ENCODE assay signal across 16 cellular contexts in the genomic region with DNA sequence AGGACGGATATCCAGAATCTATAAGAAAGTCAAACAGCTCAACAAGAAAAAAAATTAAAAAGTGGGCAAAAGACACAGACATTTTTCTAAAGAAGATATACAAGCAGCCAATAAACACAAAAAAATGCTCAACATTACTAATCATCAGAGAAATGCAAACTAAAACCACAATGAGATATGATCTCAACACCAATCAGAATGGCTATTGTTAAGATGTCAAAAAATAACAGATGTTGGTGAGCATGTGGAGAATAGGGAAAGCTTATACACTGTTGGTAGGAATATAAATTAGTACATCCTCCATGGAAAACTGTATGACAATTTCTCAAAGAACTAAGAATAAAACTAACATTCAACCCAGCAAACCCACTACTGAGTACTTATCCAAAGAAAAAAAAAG. TPM values are rescaled to one million over a fixed set of nuclear protein-coding genes. Genes with fewer than 3 reads are reported as not detected.
A peak's percentile ranks its signal among the peaks of the same experiment; 100 is the strongest.
DNase-seq lines count a peak whose midpoint lies in the region; ATAC-seq and TF ChIP-seq lines count a peak whose summit lies in the region.
"Had no signal": no experiment of that assay in that cellular context is flagged by ENCODE, and none has a peak within 500 bp of the region (broad histone marks: within the 10 kb centered on the region; RNA-seq: fewer than 3 reads in every experiment).

No MANE protein-coding gene starts in this region.

- no peak for TF ChIP-seq CTCF in mammary epithelial cell (conservative IDR thresholded peaks at IDR 0.05 in 1 of 2, IDR thresholded peaks at IDR 0.05 in 1 of 2; ENCODE audit: extremely low read depth in 1 of 2, insufficient read depth in 1 of 2, low read depth in 1 of 2, low read length in 2 of 2)
- no peak for TF ChIP-seq CTCF in breast epithelium (IDR thresholded peaks at IDR 0.05)
- no peak for TF ChIP-seq CTCF in fibroblast of mammary gland (conservative IDR thresholded peaks at IDR 0.05; ENCODE audit: control insufficient read depth, insufficient read depth, low read depth, low read length)

- no peak overlapping the region for H3K4me2 ChIP-seq in mammary epithelial cell (ENCODE audit: insufficient read depth, low read depth, low read length)
- H3K4me2 ChIP-seq: GM23338 had no signal

- ATAC-seq in HG02981 (IDR thresholded peaks at IDR 0.05; ENCODE audit: unreplicated experiment): no peak
- ATAC-seq in HG03521 (IDR thresholded peaks at IDR 0.05; ENCODE audit: unreplicated experiment): no peak
- no peak for ATAC-seq in stimulated activated naive B cell treated with anti-CD40 and anti-IgM and Interleukin-4, amounts not matched to agents 10 μg/mL and 1 μg/mL and 100 μg/mL, for 72 hours (replicated peaks)
- ATAC-seq: GM23338, K562 had no signal

- BruUV-seq in mammary epithelial cell (replicated peaks; lab: Mats Ljungman, UMichigan): no TSS peak

- H2AFZ ChIP-seq in mammary epithelial cell (ENCODE audit: low read depth, low read length): no peak overlapping the region
- H2AFZ ChIP-seq: GM23338 had no signal

- no peaks in the 10 kb centered on the region for H3K9me3 ChIP-seq in mammary epithelial cell (replicated peaks; ENCODE audit: insufficient read depth, low read length)
- no peaks in the 10 kb centered on the region for H3K9me3 ChIP-seq in breast epithelium

- H3K36me3 ChIP-seq in mammary epithelial cell (ENCODE audit: insufficient read depth, low read length) (no peaks in the 10 kb centered on the region), breast epithelium (no peaks in the 10 kb centered on the region)

- TF ChIP-seq POLR2A in breast epithelium (IDR thresholded peaks at IDR 0.05): no peak

- in situ Hi-C loops in mammary epithelial cell (cut with MboI; ENCODE audit: low sequenced_read_pairs in 2 of 2): no loop called here

- intact Hi-C loops in mammary epithelial cell (cut with micrococcal nuclease) (no loop called here), breast epithelium (cut with DNase I; ENCODE audit: low total_unique reads) (no loop called here)

- CTCF ChIA-PET in mammary epithelial cell (lab: Charles Lee; ENCODE audit: low non-redundant PET): no interaction called here

- no peaks in the 10 kb centered on the region for H3K9me3 Mint-ChIP-seq in stimulated activated naive B cell treated with anti-CD40 and anti-IgM and Interleukin-4, amounts not matched to agents 10 μg/mL and 1 μg/mL and 100 μg/mL, for 72 hours
- H3K9me3 Mint-ChIP-seq: CD4-positive, alpha-beta T cell; GM23338 had no signal

- 100% methylated on average over 1 of the region's 1 CpG for WGBS in mammary epithelial cell (ENCODE audit: low coverage, missing lambda C conversion rate)

- H3K79me2 ChIP-seq in mammary epithelial cell (ENCODE audit: insufficient read depth, low read length): no peaks in the 10 kb centered on the region

- no peak overlapping the region for H3K27ac Mint-ChIP-seq in stimulated activated naive B cell treated with anti-CD40 and anti-IgM and Interleukin-4, amounts not matched to agents 10 μg/mL and 1 μg/mL and 100 μg/mL, for 72 hours
- H3K27ac Mint-ChIP-seq: CD4-positive, alpha-beta T cell; GM23338 had no signal

- no peak overlapping the region for H3K9ac ChIP-seq in mammary epithelial cell (ENCODE audit: insufficient read depth, low read length)

- H3K4me1 Mint-ChIP-seq in stimulated activated naive B cell treated with anti-CD40 and anti-IgM and Interleukin-4, amounts not matched to agents 10 μg/mL and 1 μg/mL and 100 μg/mL, for 72 hours: no peaks in the 10 kb centered on the region
- H3K4me1 Mint-ChIP-seq: GM23338 had no signal

- no peak overlapping the region for H3K4me3 ChIP-seq in mammary epithelial cell (replicated peaks in 1 of 3; ENCODE audit: insufficient read depth in 1 of 3, low read depth in 2 of 3, low read length in 3 of 3)
- no peak overlapping the region for H3K4me3 ChIP-seq in breast epithelium
- H3K4me3 ChIP-seq in fibroblast of mammary gland (ENCODE audit: control insufficient read depth, low read depth, low read length): no peak overlapping the region
- H3K4me3 ChIP-seq: GM23338, K562 had no signal

- DNase-seq in mammary epithelial cell (peak; percentile 54), breast epithelium (ENCODE audit: low spot score in 2 of 2) (no peak), LHCN-M2 (ENCODE audit: low read depth) (peak; percentile 51), fibroblast of mammary gland (ENCODE audit: low read depth) (peak; percentile 31), SIG-M5 treated with dmso at 0.1 percent for 504 hours (lab: John Stamatoyannopoulos, UW; ENCODE audit: unreplicated experiment) (no peak)
- DNase-seq in stimulated activated naive B cell treated with anti-CD40 and anti-IgM and Interleukin-4, amounts not matched to agents 10 μg/mL and 1 μg/mL and 100 μg/mL, for 72 hours: no peak
- DNase-seq: ACHN; C1 segment of cervical spinal cord; CD4-positive, alpha-beta T cell; DND-41; H7 had no signal

- H3K4me1 ChIP-seq in mammary epithelial cell (ENCODE audit: insufficient read depth, low read length): no peaks in the 10 kb centered on the region
- no peaks in the 10 kb centered on the region for H3K4me1 ChIP-seq in breast epithelium

- H3K4me3 Mint-ChIP-seq in stimulated activated naive B cell treated with anti-CD40 and anti-IgM and Interleukin-4, amounts not matched to agents 10 μg/mL and 1 μg/mL and 100 μg/mL, for 72 hours: no peak overlapping the region
- H3K4me3 Mint-ChIP-seq: CD4-positive, alpha-beta T cell; GM23338 had no signal

- H4K20me1 ChIP-seq in mammary epithelial cell (ENCODE audit: insufficient read depth, low read length): no peaks in the 10 kb centered on the region

- H3K27ac ChIP-seq in mammary epithelial cell (ENCODE audit: insufficient read depth, low read depth, low read length) (no peak overlapping the region), breast epithelium (no peak overlapping the region)
- H3K27ac ChIP-seq: HL-60 had no signal

- H3K36me3 Mint-ChIP-seq in stimulated activated naive B cell treated with anti-CD40 and anti-IgM and Interleukin-4, amounts not matched to agents 10 μg/mL and 1 μg/mL and 100 μg/mL, for 72 hours: peaks cover 0 to 1% of the 10 kb centered on the region in 2 donors

- no peaks in the 10 kb centered on the region for H3K27me3 ChIP-seq in mammary epithelial cell (ENCODE audit: insufficient read depth, low read length)
- no peaks in the 10 kb centered on the region for H3K27me3 ChIP-seq in breast epithelium

- dilution Hi-C loops in mammary epithelial cell (cut with HindIII; ENCODE audit: low sequenced_read_pairs): no loop called here

- H3K27me3 Mint-ChIP-seq in stimulated activated naive B cell treated with anti-CD40 and anti-IgM and Interleukin-4, amounts not matched to agents 10 μg/mL and 1 μg/mL and 100 μg/mL, for 72 hours: peaks cover 22 to 35% of the 10 kb centered on the region in 2 donors

RNA-seq across cellular contexts. Expression of a gene that starts 23.3 kb away (rescaled TPM):
- total RNA-seq in mammary epithelial cell (10 to 100 TPM; 40.0 to 80.5 TPM), breast epithelium (10 to 100 TPM; 27.1 to 75.2 (median 36.7) TPM), LHCN-M2 (2014; rRNA removed) (57.8 and 121 TPM in 2 replicates)
- 10.3 TPM for polyA plus RNA-seq in mammary epithelial cell
- 19.4 TPM for polyA minus RNA-seq in mammary epithelial cell
- polyA plus RNA-seq in LHCN-M2 (2012): 19.5 TPM

Comparison
In these comparisons a context has a peak if more than half of its experiments do, and no peak if none do; other contexts are left out.
1. DNase-seq: peak in mammary epithelial cell (single experiment), LHCN-M2 (single experiment) and fibroblast of mammary gland (single experiment); none in breast epithelium (0 of 2), SIG-M5 treated with dmso at 0.1 percent for 504 hours (single experiment) and stimulated activated naive B cell treated with anti-CD40 and anti-IgM and Interleukin-4, amounts not matched to agents 10 μg/mL and 1 μg/mL and 100 μg/mL, for 72 hours (single experiment).